8 cellular contexts compared by ENCODE assay signal in the genomic region with DNA sequence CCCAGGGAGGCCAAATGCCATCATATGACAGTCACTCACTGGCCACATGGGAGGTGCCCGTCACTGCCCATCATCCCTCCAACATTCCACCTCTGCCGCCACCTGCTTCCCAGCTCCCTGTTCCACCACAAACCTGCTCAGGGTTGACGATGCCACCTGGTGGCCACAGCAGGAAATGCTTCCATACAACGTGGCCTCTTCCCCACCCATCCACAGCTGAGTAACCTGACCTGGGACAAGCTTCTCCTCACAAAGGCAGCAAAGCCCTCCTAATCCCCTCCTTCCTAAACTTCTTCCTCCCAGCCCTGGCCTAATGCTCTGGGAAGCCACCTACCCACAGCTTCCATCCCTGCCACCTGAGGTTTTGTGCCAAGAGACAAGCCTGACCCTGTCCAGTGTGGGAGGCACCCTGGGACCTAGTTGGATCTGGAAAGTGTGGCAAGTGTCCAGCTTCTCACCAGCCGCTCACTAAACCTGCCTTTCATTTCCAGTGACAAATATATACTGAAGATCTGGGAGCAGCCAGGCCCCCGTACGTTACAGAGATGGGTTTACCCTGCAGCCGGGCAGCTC. TPM values are rescaled to one million over a fixed set of nuclear protein-coding genes. Genes with fewer than 3 reads are reported as not detected.
DNase-seq lines count a peak whose midpoint lies in the region; ATAC-seq and TF ChIP-seq lines count a peak whose summit lies in the region.

No MANE protein-coding gene starts in this region.

- no peak overlapping the region for H3K4me3 ChIP-seq in BE2C (ENCODE audit: low read depth, low read length)
- H3K4me3 ChIP-seq in lower leg skin (ENCODE audit: low read depth, poor library complexity, severe bottlenecking) = no peak overlapping the region

- DNase-seq in BE2C (peak; percentile 56), SK-MEL-5 (ENCODE audit: low read depth, low spot score) (peak; percentile 60), fibroblast of gingiva (ENCODE audit: low read depth) (peak; percentile 14), lower leg skin (ENCODE audit: low spot score in 2 of 2) (no peak), globus pallidus (ENCODE audit: low spot score) (no peak)
- peak; percentile 39 for DNase-seq in stimulated activated CD4-positive, alpha-beta T cell treated with anti-CD3 and anti-CD28 coated beads, Interleukin-4, amount 100 ng/mL, for 24 hours

- in situ Hi-C loops in SK-MEL-5 (cut with HindIII; ENCODE audit: low pct_unique_long_range_greater_than_20kb, low sequenced_read_pairs) = no loop called here

- peaks cover 6% of the 10 kb centered on the region for H3K4me1 ChIP-seq in BE2C

- no peak for TF ChIP-seq POLR2A in lower leg skin (IDR thresholded peaks at IDR 0.05)

- intact Hi-C loops in lower leg skin (cut with DNase I; ENCODE audit: low total_unique reads) = no loop called here

- ATAC-seq in GM21528 (IDR thresholded peaks at IDR 0.05; ENCODE audit: low FRiP score, unreplicated experiment) = no peak

- peak; percentile 85 for TF ChIP-seq CTCF in BE2C (IDR thresholded peaks at IDR 0.05; ENCODE audit: low read depth, low read length)
- TF ChIP-seq CTCF in GM12872 (IDR thresholded peaks at IDR 0.05; ENCODE audit: insufficient read depth, low read depth, low read length) = peak; percentile 75
- no peak for TF ChIP-seq CTCF in lower leg skin (IDR thresholded peaks at IDR 0.05)

- H3K36me3 ChIP-seq in BE2C = no peaks in the 10 kb centered on the region

- peaks cover 10% of the 10 kb centered on the region for H3K9me3 ChIP-seq in BE2C

- 48 to 49% methylated on average over 8 of the region's 8 CpGs for WGBS in lower leg skin, 2 donors

- H3K27me3 ChIP-seq in BE2C = peaks cover 23% of the 10 kb centered on the region

RNA-seq across cellular contexts. Expression of a gene that starts 4.3 kb away (rescaled TPM):
- polyA plus RNA-seq in BE2C (2012; ENCODE audit: insufficient read depth, insufficient read length, low read depth) = 0.32 TPM
- total RNA-seq in SK-MEL-5 (2014; rRNA removed; shearing (Covaris generic)) = not detected in 2 replicates
- polyA plus RNA-seq in SK-MEL-5 (2015; cell fraction: cytosol; rRNA removed) = not detected in 2 replicates
- polyA plus RNA-seq in SK-MEL-5 (2015; cell fraction: nucleus; rRNA removed) = not detected in 2 replicates
- total RNA-seq in lower leg skin = 100 to 1,000 TPM; 136 to 185 (median 164) TPM

Comparison
In these comparisons a context has a peak if more than half of its experiments do, and no peak if none do; other contexts are left out.
1. DNase-seq: peak in BE2C (single experiment), SK-MEL-5 (single experiment), fibroblast of gingiva (single experiment) and stimulated activated CD4-positive, alpha-beta T cell treated with anti-CD3 and anti-CD28 coated beads, Interleukin-4, amount 100 ng/mL, for 24 hours (single experiment); none in lower leg skin (0 of 2) and globus pallidus (single experiment).
2. CTCF ChIP-seq: peak in BE2C (single experiment) and GM12872 (single experiment); none in lower leg skin (0 of 3).
3. RNA of a gene that starts 4.3 kb away (total RNA-seq): 136 to 185 TPM in lower leg skin; not detected in SK-MEL-5; every median in the first group is over 100 times any median in the second.